In the genomic region with DNA sequence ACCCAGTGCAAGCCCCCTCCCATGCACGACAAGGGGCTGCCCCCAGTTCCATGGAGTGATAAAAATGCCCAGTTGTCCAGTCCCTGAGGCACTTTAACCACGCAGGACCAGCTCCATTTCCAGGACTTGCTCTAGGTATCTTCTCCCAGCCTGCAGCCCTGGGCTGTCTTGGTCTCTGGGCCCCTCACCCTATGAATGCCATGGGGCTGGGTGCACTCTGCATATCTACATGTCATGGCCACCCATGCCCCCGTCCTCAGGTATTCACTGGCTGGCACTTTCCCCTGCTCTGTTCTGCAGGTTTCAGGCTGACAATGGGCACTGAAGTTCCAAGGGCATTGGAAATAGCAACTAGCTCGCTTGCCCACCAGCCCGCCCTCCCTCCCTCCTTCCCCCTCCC, we compare ENCODE assay signal across 15 cellular contexts.
"Had no signal": no experiment of that assay in that cellular context is flagged by ENCODE, and none has a peak within 500 bp of the region (broad histone marks: within the 10 kb centered on the region; RNA-seq: fewer than 3 reads in every experiment).

No MANE protein-coding gene starts in this region.

- ATAC-seq: esophagus mucosa; heart left ventricle; left lobe of liver; natural killer cell treated with Interleukin-12 subunit alpha and Interleukin-12 subunit beta and Interleukin-15 and Interleukin-18, amount 100 ng/mL, for 72 hours had no signal

- H3K9ac ChIP-seq: neural progenitor cell had no signal

- H3K9me3 ChIP-seq: heart left ventricle had no signal

- H3K36me3 ChIP-seq: heart left ventricle, neural progenitor cell had no signal

- H3K36me3 Mint-ChIP-seq: natural killer cell treated with Interleukin-12 subunit alpha and Interleukin-12 subunit beta and Interleukin-15 and Interleukin-18, amount 100 ng/mL, for 72 hours; neural progenitor cell had no signal

- H3K4me2 ChIP-seq: neural progenitor cell had no signal

- H3K4me1 ChIP-seq: heart left ventricle had no signal

- H2AFZ ChIP-seq: neural progenitor cell had no signal

- H3K27ac Mint-ChIP-seq: natural killer cell treated with Interleukin-12 subunit alpha and Interleukin-12 subunit beta and Interleukin-15 and Interleukin-18, amount 100 ng/mL, for 72 hours; neural progenitor cell had no signal

- H3K4me3 ChIP-seq: heart left ventricle, lung, neural progenitor cell had no signal

- H3K4me3 Mint-ChIP-seq: natural killer cell treated with Interleukin-12 subunit alpha and Interleukin-12 subunit beta and Interleukin-15 and Interleukin-18, amount 100 ng/mL, for 72 hours; neural progenitor cell had no signal

- H3K27me3 ChIP-seq: neural progenitor cell had no signal

- H3K27ac ChIP-seq: heart left ventricle, neural progenitor cell had no signal

- DNase-seq: effector memory CD4-positive, alpha-beta T cell; hippocampal formation; kidney glomerular epithelial cell; mesenchymal stem cell; midbrain; small intestine; stimulated activated CD4-positive, alpha-beta T cell treated with anti-CD3 and anti-CD28 coated beads, Interleukin-2, amount 100 ng/mL, for 48 hours; stimulated activated naive CD4-positive, alpha-beta T cell treated with Interleukin-2 at 50 U/mL for 16 hours; trophoblast cell had no signal

- H3K9me3 Mint-ChIP-seq: natural killer cell treated with Interleukin-12 subunit alpha and Interleukin-12 subunit beta and Interleukin-15 and Interleukin-18, amount 100 ng/mL, for 72 hours; neural progenitor cell had no signal
